1 cellular context compared by ENCODE assay signal in the genomic region with DNA sequence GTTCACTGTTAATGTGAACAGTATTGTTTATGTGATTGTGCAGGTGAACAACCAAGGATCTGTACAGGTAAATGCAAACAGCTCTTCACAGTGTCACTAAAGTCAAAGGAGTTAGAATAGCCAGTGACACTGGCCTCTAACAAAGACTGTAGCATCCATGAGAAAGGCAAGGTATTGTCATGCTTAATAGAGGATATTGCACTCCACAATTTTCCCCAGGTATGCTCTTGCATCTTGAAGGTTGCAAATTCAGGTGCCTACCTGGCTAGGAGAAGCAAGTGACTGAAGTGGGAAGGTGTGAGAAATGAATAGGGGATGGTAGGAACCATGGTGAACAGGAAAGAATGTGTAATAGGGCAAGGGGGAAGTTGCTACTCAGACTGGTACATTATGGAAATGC.
TF ChIP-seq lines count a peak whose summit lies in the region.

No MANE protein-coding gene starts in this region.

TF ChIP-seq in WTC11, 78 proteins besides CTCF, POLR2A, EP300 and RAD21 (continued from another document):
- TF ChIP-seq, protein P1, sequence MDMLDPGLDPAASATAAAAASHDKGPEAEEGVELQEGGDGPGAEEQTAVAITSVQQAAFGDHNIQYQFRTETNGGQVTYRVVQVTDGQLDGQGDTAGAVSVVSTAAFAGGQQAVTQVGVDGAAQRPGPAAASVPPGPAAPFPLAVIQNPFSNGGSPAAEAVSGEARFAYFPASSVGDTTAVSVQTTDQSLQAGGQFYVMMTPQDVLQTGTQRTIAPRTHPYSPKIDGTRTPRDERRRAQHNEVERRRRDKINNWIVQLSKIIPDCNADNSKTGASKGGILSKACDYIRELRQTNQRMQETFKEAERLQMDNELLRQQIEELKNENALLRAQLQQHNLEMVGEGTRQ (CRISPR knock-in tag; IDR thresholded peaks at IDR 0.05), result no peak
- TF ChIP-seq OVOL2 (CRISPR knock-in tag; IDR thresholded peaks at IDR 0.05; ENCODE audit: borderline replicate concordance), result no peak
- no peak for TF ChIP-seq GRHL2 (CRISPR knock-in tag; IDR thresholded peaks at IDR 0.05; ENCODE audit: insufficient replicate concordance, severe bottlenecking)
- TF ChIP-seq ZNF671 (CRISPR knock-in tag; IDR thresholded peaks at IDR 0.05), result no peak
- TF ChIP-seq FOXJ3 (CRISPR knock-in tag; IDR thresholded peaks at IDR 0.05; ENCODE audit: borderline replicate concordance), result no peak
